Comparison of ENCODE assay signal across 17 cellular contexts in the genomic region with DNA sequence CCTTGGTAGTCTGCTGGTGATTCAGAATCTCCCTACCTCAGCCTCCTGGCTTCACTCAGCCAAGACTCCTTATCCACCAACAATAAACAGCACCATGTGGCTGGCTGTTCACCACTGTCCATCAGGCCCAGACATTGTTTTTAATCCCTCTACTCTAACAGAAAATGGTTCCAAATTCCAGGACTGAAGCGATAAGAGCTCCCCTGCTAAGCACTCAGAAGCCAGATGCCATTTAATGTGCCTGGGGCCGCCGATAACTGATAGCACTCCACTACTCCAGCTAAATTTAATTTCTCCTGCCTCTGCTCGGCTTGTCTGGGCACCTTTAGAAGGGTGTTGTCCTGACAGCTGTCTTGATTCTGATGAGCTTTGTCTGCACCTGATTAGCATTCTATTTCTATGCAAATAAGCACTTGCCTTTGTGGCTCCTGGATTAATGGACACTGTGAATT. TPM values are rescaled to one million over a fixed set of nuclear protein-coding genes. Genes with fewer than 3 reads are reported as not detected.
DNase-seq lines count a peak whose midpoint lies in the region; ATAC-seq and TF ChIP-seq lines count a peak whose summit lies in the region.
"Had no signal": no experiment of that assay in that cellular context is flagged by ENCODE, and none has a peak within 500 bp of the region (broad histone marks: within the 10 kb centered on the region; RNA-seq: fewer than 3 reads in every experiment).

No MANE protein-coding gene starts in this region.

- ATAC-seq in heart left ventricle (peak; percentile 95 to 97 (median 96)), GM21723 (IDR thresholded peaks at IDR 0.05; ENCODE audit: unreplicated experiment) (no peak)
- ATAC-seq: activated CD8-positive, alpha-beta T cell treated with anti-CD3 and anti-CD28 coated beads, Interleukin-2, amount 10 ng/mL, durations not matched to agents 7 days and 5 days; activated T-cell treated with anti-CD3 and anti-CD28 coated beads, Interleukin-2, amount 50 U/mL, for 4 hours; stimulated activated naive B cell treated with anti-CD40 and anti-IgM and Interleukin-4, amounts not matched to agents 10 μg/mL and 1 μg/mL and 100 μg/mL, for 72 hours had no signal

- no peak overlapping the region for H3K9ac ChIP-seq in trophoblast cell (ENCODE audit: low read length)

- DNase-seq in NCI-H2171 (lab: John Stamatoyannopoulos, UW) = peak; percentile 13
- peak; percentile 12 for DNase-seq in OCI-M2 (lab: John Stamatoyannopoulos, UW; ENCODE audit: unreplicated experiment)
- DNase-seq in heart left ventricle = peak in 4 of 5 donors; percentile 45 to 76 (median 68)
- no peak for DNase-seq in trophoblast cell
- DNase-seq in amniotic stem cell (lab: John Stamatoyannopoulos, UW) = no peak
- DNase-seq in SKM-1 treated with dmso at 0.1 percent for 144 hours (lab: John Stamatoyannopoulos, UW; ENCODE audit: unreplicated experiment) = no peak
- DNase-seq: activated CD8-positive, alpha-beta T cell treated with anti-CD3 and anti-CD28 coated beads, Interleukin-2, amount 10 ng/mL, durations not matched to agents 7 days and 5 days; activated naive CD4-positive, alpha-beta T cell treated with anti-CD3 and anti-CD28 coated beads, Interleukin-2, amount 10 ng/mL, durations not matched to agents 7 days and 5 days; activated T-cell treated with anti-CD3 and anti-CD28 coated beads, Interleukin-2, amount 50 U/mL, for 4 hours; effector memory CD4-positive, alpha-beta T cell; esophagus squamous epithelium; NCI-H1417 treated with DMSO at 0.1 percent for 48 hours; sigmoid colon; stimulated activated naive B cell treated with anti-CD40 and anti-IgM and Interleukin-4, amounts not matched to agents 10 μg/mL and 1 μg/mL and 100 μg/mL, for 72 hours; thyroid gland had no signal

- H3K4me1 ChIP-seq in heart left ventricle (peaks cover 0 to 9% (median 0%) of the 10 kb centered on the region in 12 donors), trophoblast cell (ENCODE audit: control insufficient read depth in 1 of 2, insufficient read depth in 2 of 2, low read length in 2 of 2) (peaks cover 0 to 2% of the 10 kb centered on the region in 2 experiments)
- H3K4me1 ChIP-seq: ascending aorta, esophagus squamous epithelium, sigmoid colon, thyroid gland had no signal

- no peak overlapping the region for H4K8ac ChIP-seq in trophoblast cell (ENCODE audit: low read depth, low read length)

- no peak for TF ChIP-seq CTCF in heart left ventricle (IDR thresholded peaks at IDR 0.05)

- no peaks in the 10 kb centered on the region for H3K36me3 ChIP-seq in heart left ventricle
- no peaks in the 10 kb centered on the region for H3K36me3 ChIP-seq in trophoblast cell (ENCODE audit: control insufficient read depth in 1 of 2, insufficient read depth in 2 of 2, low read length in 2 of 2)
- H3K36me3 ChIP-seq: ascending aorta, esophagus squamous epithelium, sigmoid colon, thyroid gland had no signal

- no peak overlapping the region for H2BK5ac ChIP-seq in trophoblast cell (ENCODE audit: low read depth, low read length, poor library complexity)

- H4K91ac ChIP-seq in trophoblast cell (ENCODE audit: low read depth, low read length) = no peak overlapping the region

- intact Hi-C loops in heart left ventricle (cut with DNase I) = loop anchor here in 1 of 10 donors (1.0 to 5.0 kb wide), 2 partner anchors 39 to 40 kb away; no protein-coding TSS in a partner anchor

- H3K9me3 ChIP-seq in heart left ventricle = no peaks in the 10 kb centered on the region
- no peaks in the 10 kb centered on the region for H3K9me3 ChIP-seq in trophoblast cell (ENCODE audit: insufficient read depth, low read depth, low read length)
- H3K9me3 ChIP-seq: ascending aorta, esophagus squamous epithelium, sigmoid colon, thyroid gland had no signal

- 17 to 31% (median 26%) methylated on average over 4 of the region's 4 CpGs for WGBS in heart left ventricle, 4 donors
- WGBS in trophoblast cell (ENCODE audit: extremely low coverage, insufficient coverage, insufficient read length) = no CpG with 5 or more reads among the region's 4 CpGs

- no peaks in the 10 kb centered on the region for H3K79me1 ChIP-seq in trophoblast cell (ENCODE audit: low read length)

- H3K18ac ChIP-seq in trophoblast cell (ENCODE audit: low read length) = no peak overlapping the region

- no peak overlapping the region for H3K23ac ChIP-seq in trophoblast cell (ENCODE audit: low read length)

- H3K4me2 ChIP-seq in trophoblast cell (ENCODE audit: low read length) = no peak overlapping the region

- no peak for TF ChIP-seq POLR2A in heart left ventricle (IDR thresholded peaks at IDR 0.05)

- no peak overlapping the region for H2BK12ac ChIP-seq in trophoblast cell (ENCODE audit: low read length)

- no peak overlapping the region for H2AFZ ChIP-seq in trophoblast cell (ENCODE audit: insufficient read depth, low read length, poor library complexity)

- H3K27me3 ChIP-seq in heart left ventricle (no peaks in the 10 kb centered on the region), trophoblast cell (ENCODE audit: insufficient read depth, low read length) (no peaks in the 10 kb centered on the region)
- H3K27me3 ChIP-seq: ascending aorta, esophagus squamous epithelium, sigmoid colon, thyroid gland had no signal

- no peaks in the 10 kb centered on the region for H3K79me2 ChIP-seq in trophoblast cell (ENCODE audit: control insufficient read depth, insufficient read depth, low read length, poor library complexity)

- no peak overlapping the region for H2AK5ac ChIP-seq in trophoblast cell (ENCODE audit: low read length)

- no peak overlapping the region for H3K14ac ChIP-seq in trophoblast cell (ENCODE audit: low read length)

- H3K27ac ChIP-seq in heart left ventricle = peak overlapping the region in 9 of 12 donors; percentile 54 to 82 (median 71)
- peak overlapping the region; percentile 2 for H3K27ac ChIP-seq in trophoblast cell (ENCODE audit: low read depth, low read length)
- H3K27ac ChIP-seq: ascending aorta, esophagus squamous epithelium, sigmoid colon, thyroid gland had no signal

- no peak overlapping the region for H3K4me3 ChIP-seq in heart left ventricle
- H3K4me3 ChIP-seq in trophoblast cell (ENCODE audit: low read depth, low read length) = no peak overlapping the region
- H3K4me3 ChIP-seq: ascending aorta, esophagus squamous epithelium, sigmoid colon, thyroid gland had no signal

- H3K4ac ChIP-seq in trophoblast cell (ENCODE audit: low read depth, low read length) = no peak overlapping the region

- H2BK120ac ChIP-seq in trophoblast cell (ENCODE audit: insufficient read depth, low read length, poor library complexity) = no peak overlapping the region

- H4K12ac ChIP-seq in trophoblast cell (ENCODE audit: low read depth, low read length) = no peak overlapping the region

RNA-seq across cellular contexts. Expression of a gene that starts 47.1 kb away (rescaled TPM):
- total RNA-seq in heart left ventricle = 10 to 100 TPM; 43.7 to 97.3 (median 58.4) TPM
- polyA plus RNA-seq in heart left ventricle = 100 to 1,000 TPM in 1 of 2 donors, 10 to 100 TPM in 1; 48.9 to 171 TPM
- polyA plus RNA-seq in trophoblast cell (2013) = 28.4 and 28.5 TPM in 2 replicates

Comparison
In these comparisons a context has a peak if more than half of its experiments do, and no peak if none do; other contexts are left out.
1. DNase-seq: peak in NCI-H2171 (single experiment), OCI-M2 (single experiment) and heart left ventricle (4 of 5); none in trophoblast cell (0 of 2), amniotic stem cell (single experiment) and SKM-1 treated with dmso at 0.1 percent for 144 hours (single experiment).